Comparison of ENCODE assay signal across 20 cellular contexts in genomic region chr11:95918056-95918455, GRCh38.
"Had no signal": no experiment of that assay in that cellular context is flagged by ENCODE, and none has a peak within 500 bp of the region (broad histone marks: within the 10 kb centered on the region; RNA-seq: fewer than 3 reads in every experiment).

No MANE protein-coding gene starts in this region.

- H3K9me3 ChIP-seq: mucosa of descending colon, sigmoid colon, stomach, suprapubic skin, transverse colon had no signal

- H3K4me3 ChIP-seq: mucosa of descending colon, sigmoid colon, stomach, suprapubic skin, transverse colon had no signal

- DNase-seq: activated CD4-positive, alpha-beta T cell treated with anti-CD3 and anti-CD28 coated beads, Interleukin-2, amount 50 U/mL, for 1 hour; activated CD8-positive, alpha-beta T cell treated with anti-CD3 and anti-CD28 coated beads for 36 hours; activated naive CD8-positive, alpha-beta T cell treated with anti-CD3 and anti-CD28 coated beads, Interleukin-2, amount 50 U/mL, for 24 hours; activated T-cell treated with anti-CD3 and anti-CD28 coated beads, Interleukin-2, amount 50 U/mL, for 48 hours; amygdala; central memory CD4-positive, alpha-beta T cell; effector CD4-positive, alpha-beta T cell; left ventricle myocardium superior; mucosa of descending colon; sigmoid colon; small intestine; stimulated activated CD4-positive, alpha-beta T cell treated with anti-CD3 and anti-CD28 coated beads, Interleukin-4, amount 100 ng/mL, for 24 hours; stomach; SW 1271; T-helper 9 cell; transverse colon had no signal

- H3K27me3 ChIP-seq: sigmoid colon, stomach, suprapubic skin, transverse colon had no signal

- H3K36me3 ChIP-seq: sigmoid colon, stomach, suprapubic skin, transverse colon had no signal

- ATAC-seq: activated CD8-positive, alpha-beta T cell treated with anti-CD3 and anti-CD28 coated beads for 36 hours; activated naive CD8-positive, alpha-beta T cell treated with anti-CD3 and anti-CD28 coated beads, Interleukin-2, amount 50 U/mL, for 24 hours; mucosa of descending colon; natural killer cell treated with Interleukin-12 subunit alpha and Interleukin-12 subunit beta and Interleukin-15 and Interleukin-18, amount 100 ng/mL, for 72 hours; stimulated activated effector memory CD8-positive, alpha-beta T cell treated with anti-CD3 and anti-CD28 coated beads, Interleukin-12 subunit alpha, Interleukin-12 subunit beta, amount 100 ng/mL, for 72 hours had no signal

- H3K27ac ChIP-seq: epithelial cell of prostate, suprapubic skin had no signal
